ENCODE assay signal across 12 cellular contexts in the genomic region with DNA sequence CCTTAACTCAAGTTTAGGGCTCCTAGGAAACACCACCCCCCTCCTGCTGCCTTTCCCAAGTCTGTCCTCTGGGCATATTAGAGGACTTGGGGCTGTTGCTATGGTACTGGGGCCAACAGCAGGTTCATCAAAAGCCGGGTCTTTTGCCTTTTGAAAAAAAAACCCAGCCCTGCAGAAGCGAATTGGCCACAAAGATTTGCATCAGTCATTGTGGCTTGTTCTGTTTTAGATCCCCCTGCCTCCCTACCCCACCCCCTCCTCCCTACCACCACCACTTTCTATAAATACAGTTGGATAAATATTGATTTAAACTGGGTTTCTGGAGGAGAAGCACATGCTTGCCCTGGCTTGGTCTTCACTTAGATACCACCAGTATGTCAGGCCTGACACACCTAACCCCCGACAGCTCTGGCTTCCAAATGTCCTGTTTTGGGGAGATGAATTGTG. TPM values are rescaled to one million over a fixed set of nuclear protein-coding genes. Genes with fewer than 3 reads are reported as not detected.
A peak's percentile ranks its signal among the peaks of the same experiment; 100 is the strongest.
DNase-seq lines count a peak whose midpoint lies in the region; ATAC-seq, FAIRE-seq and TF ChIP-seq lines count a peak whose summit lies in the region.
"Had no signal": no experiment of that assay in that cellular context is flagged by ENCODE, and none has a peak within 500 bp of the region (broad histone marks: within the 10 kb centered on the region; RNA-seq: fewer than 3 reads in every experiment).

No MANE protein-coding gene starts in this region.

- H3K9me3 Mint-ChIP-seq in stimulated activated memory B cell treated with anti-CD40 and anti-IgM and Interleukin-4, amounts not matched to agents 10 μg/mL and 1 μg/mL and 100 μg/mL, for 72 hours, result no peaks in the 10 kb centered on the region
- H3K9me3 Mint-ChIP-seq: HFFc6, nephron had no signal

- no peak for TF ChIP-seq POLR2A in GM12892 (IDR thresholded peaks at IDR 0.05; ENCODE audit: low read depth, low read length)

- FAIRE-seq in GM12892 (lab: Jason Lieb, UNC), result peak; percentile 38

- no peaks in the 10 kb centered on the region for H3K27me3 ChIP-seq in layer of hippocampus (ENCODE audit: control insufficient read depth, insufficient read depth, low read length)

- no peak for ATAC-seq in stimulated activated memory B cell treated with anti-CD40 and anti-IgM and Interleukin-4, amounts not matched to agents 10 μg/mL and 1 μg/mL and 100 μg/mL, for 72 hours

- H3K36me3 Mint-ChIP-seq in stimulated activated memory B cell treated with anti-CD40 and anti-IgM and Interleukin-4, amounts not matched to agents 10 μg/mL and 1 μg/mL and 100 μg/mL, for 72 hours, result no peaks in the 10 kb centered on the region

- peaks cover 33% of the 10 kb centered on the region for H3K4me1 Mint-ChIP-seq in stimulated activated memory B cell treated with anti-CD40 and anti-IgM and Interleukin-4, amounts not matched to agents 10 μg/mL and 1 μg/mL and 100 μg/mL, for 72 hours

- H3K27ac Mint-ChIP-seq in stimulated activated memory B cell treated with anti-CD40 and anti-IgM and Interleukin-4, amounts not matched to agents 10 μg/mL and 1 μg/mL and 100 μg/mL, for 72 hours, result no peak overlapping the region
- H3K27ac Mint-ChIP-seq: HFFc6, nephron had no signal

- H3K27ac ChIP-seq in layer of hippocampus (ENCODE audit: low read depth, low read length), result peak overlapping the region; percentile 42

- H3K4me3 Mint-ChIP-seq in stimulated activated memory B cell treated with anti-CD40 and anti-IgM and Interleukin-4, amounts not matched to agents 10 μg/mL and 1 μg/mL and 100 μg/mL, for 72 hours, result no peak overlapping the region
- H3K4me3 Mint-ChIP-seq: HFFc6, nephron had no signal

- DNase-seq in GM12892 (ENCODE audit: insufficient read length) (no peak), H4 (ENCODE audit: low spot score) (peak; percentile 53), NOMO-1 treated with DMSO at 0.1 percent for 48 hours (lab: John Stamatoyannopoulos, UW; ENCODE audit: unreplicated experiment) (peak; percentile 41), superior temporal gyrus (ENCODE audit: extremely low spot score) (no peak)
- no peak for DNase-seq in activated CD8-positive, alpha-beta memory T cell treated with anti-CD3 and anti-CD28 coated beads, Interleukin-2, amount 50 U/mL, for 48 hours
- DNase-seq: amniotic stem cell, foreskin fibroblast, HFFc6, NCI-H1436 treated with DMSO at 0.1 percent for 48 hours had no signal

- H3K27me3 Mint-ChIP-seq in stimulated activated memory B cell treated with anti-CD40 and anti-IgM and Interleukin-4, amounts not matched to agents 10 μg/mL and 1 μg/mL and 100 μg/mL, for 72 hours, result no peaks in the 10 kb centered on the region

RNA-seq across cellular contexts. Expression of gene MXI1, which starts 7.0 kb away (rescaled TPM):
- polyA plus RNA-seq in GM12892 (2012; ENCODE audit: missing spikeins), result 16.5 TPM
- 16.7 and 17.4 TPM in 2 replicates for total RNA-seq in H4 (2014; rRNA removed; shearing (Covaris generic))

Comparison
In these comparisons a context has a peak if more than half of its experiments do, and no peak if none do; other contexts are left out.
1. DNase-seq: peak in H4 (single experiment) and NOMO-1 treated with DMSO at 0.1 percent for 48 hours (single experiment); none in GM12892 (single experiment), activated CD8-positive, alpha-beta memory T cell treated with anti-CD3 and anti-CD28 coated beads, Interleukin-2, amount 50 U/mL, for 48 hours (single experiment) and superior temporal gyrus (single experiment).